Comparison of ENCODE assay signal across 17 cellular contexts in genomic region chr21:23374155-23374554, GRCh38.
DNase-seq lines count a peak whose midpoint lies in the region; ATAC-seq, FAIRE-seq and TF ChIP-seq lines count a peak whose summit lies in the region.
"Had no signal": no experiment of that assay in that cellular context is flagged by ENCODE, and none has a peak within 500 bp of the region (broad histone marks: within the 10 kb centered on the region; RNA-seq: fewer than 3 reads in every experiment).

No MANE protein-coding gene starts in this region.

- H3K27ac Mint-ChIP-seq in activated naive CD4-positive, alpha-beta T cell treated with anti-CD3 and anti-CD28 coated beads, Interleukin-2, amount 10 ng/mL, durations not matched to agents 7 days and 5 days: no peak overlapping the region
- H3K27ac Mint-ChIP-seq: CD4-positive, alpha-beta memory T cell; HFFc6 had no signal

- ATAC-seq in SK-N-SH treated with all-trans-retinoic acid at 6 μM for 48 hours: no peak
- ATAC-seq in HG02970 (IDR thresholded peaks at IDR 0.05; ENCODE audit: low FRiP score, unreplicated experiment): no peak

- no peaks in the 10 kb centered on the region for H3K27me3 Mint-ChIP-seq in activated naive CD4-positive, alpha-beta T cell treated with anti-CD3 and anti-CD28 coated beads, Interleukin-2, amount 10 ng/mL, durations not matched to agents 7 days and 5 days
- H3K27me3 Mint-ChIP-seq: CD4-positive, alpha-beta memory T cell had no signal

- no peaks in the 10 kb centered on the region for H3K36me3 Mint-ChIP-seq in activated naive CD4-positive, alpha-beta T cell treated with anti-CD3 and anti-CD28 coated beads, Interleukin-2, amount 10 ng/mL, durations not matched to agents 7 days and 5 days
- H3K36me3 Mint-ChIP-seq: CD4-positive, alpha-beta memory T cell had no signal

- no peaks in the 10 kb centered on the region for H3K4me1 Mint-ChIP-seq in activated naive CD4-positive, alpha-beta T cell treated with anti-CD3 and anti-CD28 coated beads, Interleukin-2, amount 10 ng/mL, durations not matched to agents 7 days and 5 days
- H3K4me1 Mint-ChIP-seq: CD4-positive, alpha-beta memory T cell had no signal

- peak; percentile 87 for FAIRE-seq in D721Med (lab: Jason Lieb, UNC)
- FAIRE-seq: GM12891, GM18507, H54 had no signal

- no peak overlapping the region for H3K4me3 Mint-ChIP-seq in activated naive CD4-positive, alpha-beta T cell treated with anti-CD3 and anti-CD28 coated beads, Interleukin-2, amount 10 ng/mL, durations not matched to agents 7 days and 5 days
- H3K4me3 Mint-ChIP-seq: CD4-positive, alpha-beta memory T cell; HFFc6 had no signal

- DNase-seq in D341Med (ENCODE audit: low spot score) (peak; percentile 31), D721Med (ENCODE audit: insufficient read length, low spot score) (no peak), NCI-H82 treated with DMSO at 0.1 percent for 48 hours (lab: John Stamatoyannopoulos, UW; ENCODE audit: unreplicated experiment) (peak; percentile 87)
- no peak for DNase-seq in activated naive CD4-positive, alpha-beta T cell treated with anti-CD3 and anti-CD28 coated beads, Interleukin-2, amount 10 ng/mL, durations not matched to agents 7 days and 5 days
- DNase-seq: C1 segment of cervical spinal cord; Caco-2; CD4-positive, alpha-beta memory T cell; DMS53; DMS79 treated with DMSO at 0.1 percent for 48 hours; GF-D8; GOT3; HFFc6 had no signal

- no peak for TF ChIP-seq CTCF in D721Med (IDR thresholded peaks at IDR 0.05; ENCODE audit: insufficient read depth, missing control alignments)

- no peaks in the 10 kb centered on the region for H3K9me3 Mint-ChIP-seq in activated naive CD4-positive, alpha-beta T cell treated with anti-CD3 and anti-CD28 coated beads, Interleukin-2, amount 10 ng/mL, durations not matched to agents 7 days and 5 days

- CTCF ChIA-PET in activated naive CD4-positive, alpha-beta T cell treated with anti-CD3 and anti-CD28 coated beads, Interleukin-2, amount 10 ng/mL, durations not matched to agents 7 days and 5 days (lab: Charles Lee): no interaction called here

TF ChIP-seq in SK-N-SH treated with all-trans-retinoic acid at 6 μM for 48 hours, 23 proteins besides CTCF, POLR2A, EP300 and RAD21:
- TF ChIP-seq ZNF70 (CRISPR knock-in tag; IDR thresholded peaks at IDR 0.05) (no peak), ZC3H10 (CRISPR knock-in tag; IDR thresholded peaks at IDR 0.05) (no peak), TCF4 (CRISPR knock-in tag; IDR thresholded peaks at IDR 0.05; ENCODE audit: borderline replicate concordance) (peak; percentile 74), TSHZ2 (CRISPR knock-in tag; IDR thresholded peaks at IDR 0.05) (0 out of 2 replicates have a peak, but pooled peaks have one; percentile 41), CSRNP3 (CRISPR knock-in tag; IDR thresholded peaks at IDR 0.05) (no peak), ARNTL (CRISPR knock-in tag; IDR thresholded peaks at IDR 0.05; ENCODE audit: borderline replicate concordance, low read depth) (no peak)

Comparison
In these comparisons a context has a peak if more than half of its experiments do, and no peak if none do; other contexts are left out.
1. DNase-seq: peak in D341Med (single experiment) and NCI-H82 treated with DMSO at 0.1 percent for 48 hours (single experiment); none in D721Med (single experiment) and activated naive CD4-positive, alpha-beta T cell treated with anti-CD3 and anti-CD28 coated beads, Interleukin-2, amount 10 ng/mL, durations not matched to agents 7 days and 5 days (single experiment).